In the genomic region with DNA sequence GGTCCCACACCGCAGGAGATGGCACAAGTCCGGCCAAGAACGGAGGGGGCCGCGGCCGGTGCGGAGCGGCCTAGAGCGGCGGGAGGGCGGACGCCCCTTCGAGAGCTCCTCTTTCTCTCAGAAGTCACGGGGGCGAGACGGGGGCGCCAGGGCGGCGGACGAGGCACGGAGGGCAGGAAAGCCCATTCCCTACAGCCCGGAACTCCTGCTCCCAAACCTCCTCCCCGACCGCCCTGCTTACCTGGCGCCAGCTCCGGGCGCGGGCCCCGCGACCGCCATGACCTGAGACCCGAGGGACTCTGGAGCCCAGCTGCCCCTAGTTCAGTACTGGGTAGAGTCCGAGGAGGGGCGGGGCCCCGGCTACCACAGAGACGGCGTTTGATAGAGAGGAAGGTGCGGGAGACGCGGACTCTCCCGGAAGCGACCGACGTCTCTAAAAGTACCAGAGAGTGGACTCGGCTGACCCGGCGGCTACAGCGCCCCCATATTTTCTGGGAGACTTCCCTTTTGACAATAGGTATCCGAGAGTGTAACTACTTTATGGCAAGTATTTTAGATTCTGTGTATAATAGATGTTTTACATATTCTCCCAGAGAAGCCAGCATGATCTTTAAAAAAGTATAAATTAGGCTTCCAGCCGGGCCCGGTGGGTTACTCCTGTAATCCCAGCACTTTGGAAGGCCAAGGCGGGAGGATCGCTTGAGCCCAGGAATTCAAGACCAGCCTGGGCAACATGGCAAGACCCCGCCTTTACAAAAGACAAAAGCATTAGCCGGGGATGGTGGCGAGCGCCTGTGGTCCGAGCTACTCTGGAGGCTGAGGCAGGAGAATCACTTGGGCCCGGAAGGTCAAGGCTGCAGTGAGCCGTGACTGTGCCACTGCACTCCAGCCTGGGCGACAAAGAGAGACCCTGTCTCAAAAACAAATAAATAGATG, we compare ENCODE assay signal across 8 cellular contexts. TPM values are rescaled to one million over a fixed set of nuclear protein-coding genes. Genes with fewer than 3 reads are reported as not detected.
DNase-seq lines count a peak whose midpoint lies in the region; ATAC-seq and TF ChIP-seq lines count a peak whose summit lies in the region.

TSS of gene ABCD4 (minus strand) at position 301 of the 936 bp plus-strand sequence. CDS start at position 279, 22 bp downstream.

- no peaks in the 10 kb centered on the region for H3K9me2 ChIP-seq in MM.1S (replicated peaks; ENCODE audit: insufficient read depth, low read length)

- ATAC-seq in foreskin keratinocyte = peak; percentile 89

- no CpG with 5 or more reads among the region's 61 CpGs for WGBS in neuronal stem cell (ENCODE audit: extremely low coverage in 2 of 2, insufficient read length in 2 of 2, insufficient replicate concordance in 1 of 2), 2 donors

- no peak within 1 kb of the TSS for H4K8ac ChIP-seq in neuronal stem cell (ENCODE audit: low read depth, low read length)

- H3K36me3 ChIP-seq in MM.1S (replicated peaks; ENCODE audit: insufficient read depth, low read length) = no peaks in the 10 kb centered on the region
- peaks cover 9% of the 10 kb centered on the region for H3K36me3 ChIP-seq in SJCRH30
- H3K36me3 ChIP-seq in neuronal stem cell (replicated peaks in 1 of 2; ENCODE audit: control insufficient read depth in 2 of 2, insufficient read depth in 2 of 2, low read length in 2 of 2) = peaks cover 7 to 25% of the 10 kb centered on the region in 2 donors

- H4K20me1 ChIP-seq in MM.1S (ENCODE audit: insufficient read depth, low read length) = no peaks in the 10 kb centered on the region

- H2AFZ ChIP-seq in MM.1S (ENCODE audit: low read length) (peak within 1 kb of the TSS; percentile 93), neuronal stem cell (ENCODE audit: low read length) (peak within 1 kb of the TSS; percentile 92)

- TF ChIP-seq CTCF in MM.1S (IDR thresholded peaks at IDR 0.05; ENCODE audit: low read length) (peak; percentile 50), foreskin keratinocyte (conservative IDR thresholded peaks at IDR 0.05) (peak; percentile 91), subcutaneous adipose tissue (IDR thresholded peaks at IDR 0.05; ENCODE audit: low read depth) (no peak)

- no peak within 1 kb of the TSS for H2BK120ac ChIP-seq in neuronal stem cell (ENCODE audit: low read depth, low read length)

- H2BK15ac ChIP-seq in neuronal stem cell (ENCODE audit: low read length) = no peak within 1 kb of the TSS

- no peak within 1 kb of the TSS for H2BK5ac ChIP-seq in neuronal stem cell (ENCODE audit: low read length)

- peak within 1 kb of the TSS; percentile 98 for H3K18ac ChIP-seq in neuronal stem cell (ENCODE audit: low read length)

- no peaks in the 10 kb centered on the region for H3K27me3 ChIP-seq in MM.1S (replicated peaks; ENCODE audit: insufficient read depth, low read length)
- no peaks in the 10 kb centered on the region for H3K27me3 ChIP-seq in SJCRH30
- H3K27me3 ChIP-seq in foreskin keratinocyte = no peaks in the 10 kb centered on the region
- no peaks in the 10 kb centered on the region for H3K27me3 ChIP-seq in neuronal stem cell (ENCODE audit: control insufficient read depth in 3 of 3, insufficient read depth in 3 of 3, low read depth in 1 of 3, low read length in 3 of 3)

- H3K79me1 ChIP-seq in neuronal stem cell (ENCODE audit: low read depth, low read length) = peaks cover 3% of the 10 kb centered on the region

- H3K9me3 ChIP-seq in MM.1S (replicated peaks; ENCODE audit: insufficient read depth, low read length) (no peaks in the 10 kb centered on the region), SJCRH30 (replicated peaks) (no peaks in the 10 kb centered on the region), neuronal stem cell (replicated peaks in 1 of 2; ENCODE audit: control insufficient read depth in 2 of 2, insufficient read depth in 1 of 2, low read depth in 1 of 2, low read length in 2 of 2) (no peaks in the 10 kb centered on the region)

- peak within 1 kb of the TSS; percentile 54 for H3K4me2 ChIP-seq in MM.1S (ENCODE audit: low read depth, low read length)
- peak within 1 kb of the TSS; percentile 72 for H3K4me2 ChIP-seq in neuronal stem cell (ENCODE audit: insufficient read depth, low read length, poor library complexity, severe bottlenecking)

- DNase-seq in GM03348 (ENCODE audit: low spot score) (peak; percentile 95), HCEC 1CT (peak; percentile 93), MM.1S (peak; percentile 92), SJCRH30 (peak; percentile 96), foreskin keratinocyte (peak; percentile 65 to 84), neuronal stem cell (ENCODE audit: low spot score) (peak; percentile 90)
- peak; percentile 82 for DNase-seq in activated gamma-delta T cell treated with anti-CD3 and anti-CD28 coated beads, Interleukin-2, amount 50 U/mL, for 16 hours (ENCODE audit: low read depth)

- H2BK12ac ChIP-seq in neuronal stem cell (ENCODE audit: low read length) = no peak within 1 kb of the TSS

- H2AK5ac ChIP-seq in neuronal stem cell (ENCODE audit: low read depth, low read length) = no peak within 1 kb of the TSS

- peak within 1 kb of the TSS; percentile 23 for H3K4ac ChIP-seq in neuronal stem cell (ENCODE audit: low read length)

- peak within 1 kb of the TSS; percentile 78 for H3K4me3 ChIP-seq in MM.1S (ENCODE audit: low read length)
- H3K4me3 ChIP-seq in SJCRH30 = peak within 1 kb of the TSS; percentile 70
- peak within 1 kb of the TSS; percentile 83 to 98 for H3K4me3 ChIP-seq in neuronal stem cell (ENCODE audit: low read length in 2 of 2)

- no peaks in the 10 kb centered on the region for H3F3A ChIP-seq in MM.1S (ENCODE audit: insufficient read depth, low read length)

- H3K9ac ChIP-seq in MM.1S (ENCODE audit: low read length) (peak within 1 kb of the TSS; percentile 60; the same call in 1 of the 2 replicates), neuronal stem cell (ENCODE audit: low read depth, low read length, poor library complexity) (peak within 1 kb of the TSS; percentile 91)

- no peak within 1 kb of the TSS for H4K91ac ChIP-seq in neuronal stem cell (ENCODE audit: low read depth, low read length, poor library complexity)

- H3K14ac ChIP-seq in neuronal stem cell (ENCODE audit: low read length) = no peak within 1 kb of the TSS

- peak within 1 kb of the TSS; percentile 96 for H3K23ac ChIP-seq in neuronal stem cell (ENCODE audit: low read depth, low read length, poor library complexity)

- H3K4me1 ChIP-seq in MM.1S (ENCODE audit: low read length) (no peaks in the 10 kb centered on the region), SJCRH30 (no peaks in the 10 kb centered on the region), foreskin keratinocyte (no peaks in the 10 kb centered on the region), neuronal stem cell (ENCODE audit: control insufficient read depth in 2 of 2, insufficient read depth in 1 of 2, low read depth in 1 of 2, low read length in 2 of 2) (peaks cover 4 to 12% of the 10 kb centered on the region in 2 donors)

- H3K27ac ChIP-seq in MM.1S (ENCODE audit: low read length) (no peak within 1 kb of the TSS), SJCRH30 (peak within 1 kb of the TSS; percentile 43), foreskin keratinocyte (no peak within 1 kb of the TSS), neuronal stem cell (replicated peaks; ENCODE audit: low read length) (peak within 1 kb of the TSS; percentile 72)

- peaks cover 7% of the 10 kb centered on the region for H3K79me2 ChIP-seq in MM.1S (ENCODE audit: low read length)

RNA-seq across cellular contexts. Expression of gene ABCD4, which starts in this region (rescaled TPM):
- 26.3 and 30.6 TPM in 2 replicates for total RNA-seq in SJCRH30 (2014; rRNA removed; shearing (Covaris generic))
- total RNA-seq in foreskin keratinocyte = 14.9 and 16.3 TPM in 2 replicates
- polyA plus RNA-seq in foreskin keratinocyte = 19.3 and 20.0 TPM in 2 replicates
- polyA plus RNA-seq in neuronal stem cell (2013, experiment 1 of 2) = 53.7 TPM
- polyA plus RNA-seq in neuronal stem cell (2013, experiment 2 of 2) = 51.3 TPM
- total RNA-seq in subcutaneous adipose tissue = 10 to 100 TPM; 28.9 to 49.8 (median 43.2) TPM

Comparison
In these comparisons a context has a peak if more than half of its experiments do, and no peak if none do; other contexts are left out.
1. H3K27ac ChIP-seq: peak in SJCRH30 (single experiment) and neuronal stem cell (single experiment); none in MM.1S (single experiment) and foreskin keratinocyte (single experiment).
2. Peak in every context shown above with its lines, with median percentiles within 50 percentile points of each other: DNase-seq and H3K4me3 ChIP-seq.